Comparison of ENCODE assay signal across 1 cellular context in genomic region chr20:258963-259362, GRCh38.
TF ChIP-seq lines count a peak whose summit lies in the region.

No MANE protein-coding gene starts in this region.

TF ChIP-seq in IMR-90, 13 proteins besides CTCF, POLR2A, EP300 and RAD21:
- TF ChIP-seq FOS (IDR thresholded peaks at IDR 0.05; ENCODE audit: low read depth, low read length) (no peak), MAFK (IDR thresholded peaks at IDR 0.05; ENCODE audit: low read depth, low read length) (peak; percentile 82), CHD1 (IDR thresholded peaks at IDR 0.05; ENCODE audit: low read depth, low read length) (no peak), SMC3 (IDR thresholded peaks at IDR 0.05; ENCODE audit: low read depth, low read length) (peak; percentile 26; the same call in 1 of the 2 replicates), MXI1 (IDR thresholded peaks at IDR 0.05; ENCODE audit: borderline replicate concordance, low read depth, low read length) (no peak)
